ENCODE assay signal across 26 cellular contexts in genomic region chr1:245987577-245987976, GRCh38.
"Had no signal": no experiment of that assay in that cellular context is flagged by ENCODE, and none has a peak within 500 bp of the region (broad histone marks: within the 10 kb centered on the region; RNA-seq: fewer than 3 reads in every experiment).

No MANE protein-coding gene starts in this region.

- H3K9me3 ChIP-seq: gastroesophageal sphincter, right atrium auricular region, thoracic aorta, uterus had no signal

- H3K36me3 ChIP-seq: gastroesophageal sphincter, neural progenitor cell, right atrium auricular region, thoracic aorta, uterus had no signal

- H3K4me2 ChIP-seq: neural progenitor cell had no signal

- ATAC-seq: activated CD4-positive, alpha-beta T cell treated with anti-CD3 and anti-CD28 coated beads for 36 hours; activated T-cell treated with anti-CD3 and anti-CD28 coated beads, Interleukin-2, amount 50 U/mL, for 72 hours; effector memory CD8-positive, alpha-beta T cell; gastroesophageal sphincter; naive thymus-derived CD8-positive, alpha-beta T cell; stimulated activated effector memory CD8-positive, alpha-beta T cell treated with anti-CD3 and anti-CD28 coated beads, Interleukin-12 subunit alpha, Interleukin-12 subunit beta, amount 100 ng/mL, for 72 hours had no signal

- H3K9ac ChIP-seq: neural progenitor cell had no signal

- H3K4me3 Mint-ChIP-seq: activated CD4-positive, alpha-beta T cell treated with anti-CD3 and anti-CD28 coated beads for 36 hours; activated naive CD8-positive, alpha-beta T cell; activated T-cell treated with anti-CD3 and anti-CD28 coated beads, Interleukin-2, amount 50 U/mL, for 72 hours; brain; effector memory CD8-positive, alpha-beta T cell; naive thymus-derived CD8-positive, alpha-beta T cell; stimulated activated effector memory CD8-positive, alpha-beta T cell treated with anti-CD3 and anti-CD28 coated beads, Interleukin-12 subunit alpha, Interleukin-12 subunit beta, amount 100 ng/mL, for 72 hours; stimulated activated naive CD8-positive, alpha-beta T cell treated with anti-CD3 and anti-CD28 coated beads, Interleukin-15, Interleukin-2, amounts not matched to agents 100 ng/mL and 50 ng/mL, for 24 hours; T-helper 2 cell treated with Interferon-gamma antibody and Interleukin-4, amounts not matched to agents 5 μg/mL and 100 μg/mL, for 36 hours had no signal

- H3K27ac Mint-ChIP-seq: activated CD4-positive, alpha-beta T cell treated with anti-CD3 and anti-CD28 coated beads for 36 hours; activated naive CD8-positive, alpha-beta T cell; activated T-cell treated with anti-CD3 and anti-CD28 coated beads, Interleukin-2, amount 50 U/mL, for 72 hours; stimulated activated effector memory CD8-positive, alpha-beta T cell treated with anti-CD3 and anti-CD28 coated beads, Interleukin-12 subunit alpha, Interleukin-12 subunit beta, amount 100 ng/mL, for 72 hours; stimulated activated naive CD8-positive, alpha-beta T cell treated with anti-CD3 and anti-CD28 coated beads, Interleukin-15, Interleukin-2, amounts not matched to agents 100 ng/mL and 50 ng/mL, for 24 hours; T-helper 2 cell treated with Interferon-gamma antibody and Interleukin-4, amounts not matched to agents 5 μg/mL and 100 μg/mL, for 36 hours had no signal

- H3K4me3 ChIP-seq: gastroesophageal sphincter, neural progenitor cell, right atrium auricular region, thoracic aorta, uterus had no signal

- H3K4me1 ChIP-seq: right atrium auricular region, uterus had no signal

- H3K36me3 Mint-ChIP-seq: brain; stimulated activated effector memory CD8-positive, alpha-beta T cell treated with anti-CD3 and anti-CD28 coated beads, Interleukin-12 subunit alpha, Interleukin-12 subunit beta, amount 100 ng/mL, for 72 hours had no signal

- H3K27ac ChIP-seq: gastroesophageal sphincter, neural progenitor cell, right atrium auricular region, thoracic aorta, uterus had no signal

- DNase-seq: activated CD4-positive, alpha-beta T cell treated with anti-CD3 and anti-CD28 coated beads for 36 hours; activated CD4-positive, alpha-beta T cell treated with anti-CD3 and anti-CD28 coated beads, Interleukin-2, amount 50 U/mL, for 4 hours; activated CD4-positive, CD25-positive, alpha-beta regulatory T cell; activated naive CD4-positive, alpha-beta T cell treated with Interleukin-2 at 50 U/mL for 16 hours; activated T-cell treated with anti-CD3 and anti-CD28 coated beads for 4 hours; activated T-cell treated with anti-CD3 and anti-CD28 coated beads, Interleukin-2, amount 50 U/mL, for 72 hours; aorta; cortex of kidney; effector memory CD8-positive, alpha-beta T cell; hippocampal formation; left colon; naive thymus-derived CD8-positive, alpha-beta T cell; occipital lobe; stimulated activated CD4-positive, alpha-beta T cell treated with anti-CD3 and anti-CD28 coated beads, Interleukin-12 subunit alpha, Interleukin-12 subunit beta, amount 100 ng/mL, for 4 hours; stimulated activated CD4-positive, alpha-beta T cell treated with anti-CD3 and anti-CD28 coated beads, Interleukin-4, amount 100 ng/mL, for 1 hour; T-helper 1 cell; uterus had no signal

- H3K27me3 Mint-ChIP-seq: activated CD4-positive, alpha-beta T cell treated with anti-CD3 and anti-CD28 coated beads for 36 hours; activated naive CD8-positive, alpha-beta T cell; brain; effector memory CD8-positive, alpha-beta T cell; naive thymus-derived CD8-positive, alpha-beta T cell; stimulated activated naive CD8-positive, alpha-beta T cell treated with anti-CD3 and anti-CD28 coated beads, Interleukin-15, Interleukin-2, amounts not matched to agents 100 ng/mL and 50 ng/mL, for 24 hours had no signal

- H3K9me3 Mint-ChIP-seq: effector memory CD8-positive, alpha-beta T cell; naive thymus-derived CD8-positive, alpha-beta T cell; neural progenitor cell; stimulated activated effector memory CD8-positive, alpha-beta T cell treated with anti-CD3 and anti-CD28 coated beads, Interleukin-12 subunit alpha, Interleukin-12 subunit beta, amount 100 ng/mL, for 72 hours; stimulated activated naive CD8-positive, alpha-beta T cell treated with anti-CD3 and anti-CD28 coated beads, Interleukin-15, Interleukin-2, amounts not matched to agents 100 ng/mL and 50 ng/mL, for 24 hours; T-helper 2 cell treated with Interferon-gamma antibody and Interleukin-4, amounts not matched to agents 5 μg/mL and 100 μg/mL, for 36 hours had no signal

- H3K27me3 ChIP-seq: gastroesophageal sphincter, neural progenitor cell, right atrium auricular region, uterus had no signal

- H2AFZ ChIP-seq: neural progenitor cell had no signal
